In the genomic region with DNA sequence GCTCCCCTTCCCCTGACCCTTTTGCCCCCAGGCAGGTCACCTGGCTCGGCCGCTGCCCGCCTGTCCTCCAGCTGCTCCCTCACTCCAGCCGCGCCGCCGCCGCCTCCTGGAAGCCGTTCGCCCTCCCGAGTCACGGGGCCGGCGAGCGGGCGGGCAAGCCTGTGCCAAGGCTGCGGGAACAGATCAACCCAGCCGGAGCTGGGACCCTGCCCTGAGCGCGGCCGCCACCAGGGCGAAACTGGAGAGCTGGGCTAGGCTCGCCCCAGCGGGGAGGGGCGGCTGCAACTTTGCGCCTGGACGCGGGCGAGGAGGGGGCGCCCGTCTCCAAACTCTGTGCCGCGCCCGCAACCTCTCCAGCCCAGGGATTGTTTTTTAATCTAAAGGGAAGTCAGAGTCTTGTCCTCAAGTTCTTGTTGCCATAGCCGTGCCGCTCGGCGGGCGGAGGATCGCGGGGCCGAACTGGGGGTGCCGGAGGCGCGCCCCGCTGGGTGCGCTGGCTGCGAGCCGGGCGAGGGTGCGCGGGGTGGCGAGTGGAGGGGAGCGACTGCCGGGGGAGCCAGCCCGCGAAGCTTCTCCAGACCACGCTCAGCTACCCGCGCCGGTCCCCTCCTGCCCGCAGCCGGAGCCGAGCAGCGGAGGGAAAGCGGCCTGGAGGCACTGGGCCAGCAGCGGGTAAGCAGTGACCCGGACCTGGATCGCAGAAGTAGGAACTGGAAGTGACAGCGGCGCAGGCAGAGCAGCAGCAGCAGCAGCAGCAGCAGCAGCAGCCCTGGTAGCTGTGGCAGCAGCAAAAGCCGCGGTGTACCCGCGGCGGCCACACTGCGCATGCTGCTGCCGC, we compare ENCODE assay signal across 8 cellular contexts.
DNase-seq lines count a peak whose midpoint lies in the region; ATAC-seq and TF ChIP-seq lines count a peak whose summit lies in the region.

No MANE protein-coding gene starts in this region.

- in situ Hi-C loops in KBM-7 (cut with MboI; ENCODE audit: low pct_unique_long_range_greater_than_20kb, low sequenced_read_pairs) (no loop called here), astrocyte of the cerebellum (cut with HindIII; ENCODE audit: low sequenced_read_pairs) (no loop called here)

- peak overlapping the region; percentile 51 for H3K4me2 ChIP-seq in SU-DHL-6 (ENCODE audit: low read depth, low read length, poor library complexity, severe bottlenecking)

- H3K27ac ChIP-seq in SU-DHL-6 (ENCODE audit: low read depth, low read length): no peak overlapping the region

- no peaks in the 10 kb centered on the region for H3F3A ChIP-seq in SU-DHL-6 (ENCODE audit: insufficient read depth)

- TF ChIP-seq CTCF in GM06990 (IDR thresholded peaks at IDR 0.05; ENCODE audit: insufficient read depth, low read length, poor library complexity, severe bottlenecking): peak; percentile 5
- no peak for TF ChIP-seq CTCF in SU-DHL-6 (IDR thresholded peaks at IDR 0.05; ENCODE audit: insufficient read depth, low read length, poor library complexity, severe bottlenecking)
- TF ChIP-seq CTCF in astrocyte of the cerebellum (IDR thresholded peaks at IDR 0.05; ENCODE audit: low read depth, low read length, missing control alignments): peak; percentile 17
- TF ChIP-seq CTCF in retinal pigment epithelial cell (conservative IDR thresholded peaks at IDR 0.05; ENCODE audit: low read depth, low read length): peak; percentile 11

- DNase-seq in GM06990 (ENCODE audit: extremely low read depth, insufficient read length): peak; percentile 73
- DNase-seq in KBM-7: peak; percentile 90
- DNase-seq in astrocyte of the cerebellum (ENCODE audit: low read depth): peak; percentile 12
- peak in 46 of 51 donors; percentile 5 to 56 (median 35) for DNase-seq in hypothalamus (lab: John Stamatoyannopoulos, UW)
- DNase-seq in retinal pigment epithelial cell (ENCODE audit: low read depth): no peak
- no peak for DNase-seq in NCI-H187 treated with DMSO at 0.1 percent for 48 hours (lab: John Stamatoyannopoulos, UW)

- peak overlapping the region; percentile 74 for H2AFZ ChIP-seq in SU-DHL-6 (ENCODE audit: low read depth, low read length, severe bottlenecking)

- H3K4me3 ChIP-seq in GM06990 (replicated peaks; ENCODE audit: low read depth, low read length) (peak overlapping the region; percentile 65), SU-DHL-6 (ENCODE audit: insufficient read depth, low read length, poor library complexity, severe bottlenecking) (peak overlapping the region; percentile 47), astrocyte of the cerebellum (ENCODE audit: low read depth, low read length) (peak overlapping the region; percentile 49), retinal pigment epithelial cell (ENCODE audit: low read length) (peak overlapping the region; percentile 49)

- peak overlapping the region; percentile 32; the same call in 1 of the 2 replicates for H3K9ac ChIP-seq in SU-DHL-6 (ENCODE audit: low read length)

- no peaks in the 10 kb centered on the region for H3K9me2 ChIP-seq in SU-DHL-6 (replicated peaks; ENCODE audit: insufficient read depth, low read length)

- H3K36me3 ChIP-seq in GM06990 (ENCODE audit: control insufficient read depth, insufficient read depth, low read length) (no peaks in the 10 kb centered on the region), SU-DHL-6 (ENCODE audit: low read length) (no peaks in the 10 kb centered on the region)

- no peaks in the 10 kb centered on the region for H4K20me1 ChIP-seq in SU-DHL-6 (ENCODE audit: low read depth, low read length)

- H3K9me3 ChIP-seq in SU-DHL-6 (ENCODE audit: insufficient read depth, low read length): no peaks in the 10 kb centered on the region

- H3K27me3 ChIP-seq in GM06990 (replicated peaks; ENCODE audit: control insufficient read depth, insufficient read depth, low read length) (no peaks in the 10 kb centered on the region), SU-DHL-6 (ENCODE audit: low read length) (no peaks in the 10 kb centered on the region)

- ATAC-seq in GM21737 (IDR thresholded peaks at IDR 0.05; ENCODE audit: unreplicated experiment): peak; percentile 78

- no peaks in the 10 kb centered on the region for H3K79me2 ChIP-seq in SU-DHL-6 (ENCODE audit: insufficient read depth, low read length)

Comparison
In these comparisons a context has a peak if more than half of its experiments do, and no peak if none do; other contexts are left out.
1. DNase-seq: peak in GM06990 (single experiment), KBM-7 (single experiment), astrocyte of the cerebellum (single experiment) and hypothalamus (46 of 51); none in retinal pigment epithelial cell (single experiment) and NCI-H187 treated with DMSO at 0.1 percent for 48 hours (single experiment).
2. Peak in every context shown above with its lines, with median percentiles within 50 percentile points of each other: H3K4me3 ChIP-seq.